ENCODE assay signal across 12 cellular contexts in the genomic region with DNA sequence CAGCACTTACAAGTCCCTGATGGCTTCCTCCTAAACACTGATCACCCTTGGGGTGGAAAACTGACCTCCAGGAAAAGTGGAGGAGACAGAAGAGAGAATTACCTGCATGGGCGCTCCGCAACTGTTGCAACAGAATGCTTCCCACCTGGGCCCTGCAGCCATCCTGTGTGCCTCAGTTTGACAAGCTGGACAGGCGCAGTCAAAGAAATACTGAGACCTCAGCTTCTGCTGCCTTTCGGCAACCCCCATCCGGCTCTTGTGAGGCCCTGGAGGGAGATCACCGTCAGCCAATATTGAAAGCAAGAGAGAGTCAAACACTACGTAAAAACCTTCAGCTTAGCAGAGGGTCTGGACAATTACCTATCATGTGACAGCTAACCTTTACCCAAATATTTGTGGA. TPM values are rescaled to one million over a fixed set of nuclear protein-coding genes. Genes with fewer than 3 reads are reported as not detected.
A peak's percentile ranks its signal among the peaks of the same experiment; 100 is the strongest.
DNase-seq lines count a peak whose midpoint lies in the region; ATAC-seq and TF ChIP-seq lines count a peak whose summit lies in the region.
"Had no signal": no experiment of that assay in that cellular context is flagged by ENCODE, and none has a peak within 500 bp of the region (broad histone marks: within the 10 kb centered on the region; RNA-seq: fewer than 3 reads in every experiment).

No MANE protein-coding gene starts in this region.

- H2AFZ ChIP-seq in IMR-90 (replicated peaks; ENCODE audit: low read length, poor library complexity) = no peak overlapping the region

- no peaks in the 10 kb centered on the region for H3K9me3 ChIP-seq in IMR-90 (ENCODE audit: control insufficient read depth, insufficient read depth, low read length)

- H3K9me1 ChIP-seq in IMR-90 (ENCODE audit: insufficient read depth, low read length) = peaks cover 4% of the 10 kb centered on the region

- peak overlapping the region; percentile 64 for H3K14ac ChIP-seq in IMR-90 (replicated peaks; ENCODE audit: low read depth, low read length)

- H2BK20ac ChIP-seq in IMR-90 (ENCODE audit: low read depth, low read length) = peak overlapping the region; percentile 87

- CTCF ChIA-PET in IMR-90 (lab: Yijun Ruan, JAX) = interaction anchor here (0.6 kb wide), 1 partner anchor 16 kb away, joined by 5 read pairs; no protein-coding TSS in a partner anchor

- H3K27me3 Mint-ChIP-seq in chondrocyte (ENCODE audit: low read depth) = no peaks in the 10 kb centered on the region

- peak overlapping the region; percentile 59; the same call in 1 of the 2 replicates for H3K27ac ChIP-seq in IMR-90 (ENCODE audit: insufficient read depth, low read length)
- H3K27ac ChIP-seq: SK-N-MC had no signal

- intact Hi-C loops in IMR-90 (cut with micrococcal nuclease) = loop anchor here (5.0 to 10.0 kb wide), 2 partner anchors 119 to 212 kb away; no protein-coding TSS in a partner anchor

- peaks cover 52% of the 10 kb centered on the region for H3K4me1 Mint-ChIP-seq in chondrocyte (ENCODE audit: low read depth)
- no peaks in the 10 kb centered on the region for H3K4me1 Mint-ChIP-seq in stimulated activated effector memory CD8-positive, alpha-beta T cell treated with anti-CD3 and anti-CD28 coated beads, Interleukin-12 subunit alpha, Interleukin-12 subunit beta, amount 100 ng/mL, for 72 hours

- H3K4me3 Mint-ChIP-seq in chondrocyte (ENCODE audit: unreplicated experiment) = no peak overlapping the region
- H3K4me3 Mint-ChIP-seq in stimulated activated effector memory CD8-positive, alpha-beta T cell treated with anti-CD3 and anti-CD28 coated beads, Interleukin-12 subunit alpha, Interleukin-12 subunit beta, amount 100 ng/mL, for 72 hours = no peak overlapping the region
- H3K4me3 Mint-ChIP-seq: activated naive CD4-positive, alpha-beta T cell treated with anti-CD3 and anti-CD28 coated beads for 36 hours had no signal

- no peak for TF ChIP-seq POLR2A in IMR-90 (IDR thresholded peaks at IDR 0.05; ENCODE audit: low read depth, low read length)

- H2BK120ac ChIP-seq in IMR-90 (ENCODE audit: low read depth, low read length) = peak overlapping the region; percentile 85; the same call in 1 of the 2 replicates

- H3K4me2 ChIP-seq in IMR-90 (ENCODE audit: low read depth, low read length) = no peak overlapping the region; the same call in 1 of the 2 replicates

- no peak for ATAC-seq in IMR-90 (ENCODE audit: low read depth)
- ATAC-seq in stimulated activated effector memory CD8-positive, alpha-beta T cell treated with anti-CD3 and anti-CD28 coated beads, Interleukin-12 subunit alpha, Interleukin-12 subunit beta, amount 100 ng/mL, for 72 hours = no peak

- POLR2A ChIA-PET in IMR-90 (lab: Charles Lee; ENCODE audit: unreplicated experiment) = interaction anchor here (1.6 kb wide), 1 partner anchor 70 kb away, joined by 10 read pairs; no protein-coding TSS in a partner anchor

- peak overlapping the region; percentile 98; the same call in 1 of the 2 replicates for H3K4ac ChIP-seq in IMR-90 (ENCODE audit: low read depth, low read length)

- peak overlapping the region; percentile 89 for H3K27ac Mint-ChIP-seq in chondrocyte (ENCODE audit: unreplicated experiment)
- H3K27ac Mint-ChIP-seq in stimulated activated effector memory CD8-positive, alpha-beta T cell treated with anti-CD3 and anti-CD28 coated beads, Interleukin-12 subunit alpha, Interleukin-12 subunit beta, amount 100 ng/mL, for 72 hours = peak overlapping the region; percentile 61
- H3K27ac Mint-ChIP-seq: activated naive CD4-positive, alpha-beta T cell treated with anti-CD3 and anti-CD28 coated beads for 36 hours had no signal

- H2BK5ac ChIP-seq in IMR-90 (ENCODE audit: low read depth, low read length, poor library complexity, severe bottlenecking) = peak overlapping the region; percentile 92

- H2AK9ac ChIP-seq in IMR-90 (replicated peaks; ENCODE audit: low read depth, low read length, poor library complexity) = no peak overlapping the region

- 100% methylated on average over 3 of the region's 7 CpGs; no CpG with 5 or more reads in 1 of the 2 experiments for WGBS in IMR-90 (ENCODE audit: extremely low coverage in 2 of 2, insufficient read length in 1 of 2), 2 experiments

- no peak for TF ChIP-seq RAD21 in IMR-90 (IDR thresholded peaks at IDR 0.05; ENCODE audit: low read length)

- H2BK15ac ChIP-seq in IMR-90 (ENCODE audit: low read depth, low read length) = 0 out of 3 replicates have a peak overlapping the region, but pooled peaks have one; percentile 10

- H3K36me3 Mint-ChIP-seq in chondrocyte (ENCODE audit: low read depth) = peaks cover 15% of the 10 kb centered on the region
- peaks cover 53% of the 10 kb centered on the region for H3K36me3 Mint-ChIP-seq in stimulated activated effector memory CD8-positive, alpha-beta T cell treated with anti-CD3 and anti-CD28 coated beads, Interleukin-12 subunit alpha, Interleukin-12 subunit beta, amount 100 ng/mL, for 72 hours

- peaks cover 18% of the 10 kb centered on the region for H3K4me1 ChIP-seq in IMR-90 (ENCODE audit: control insufficient read depth, insufficient read depth, low read length)

- peaks cover 8% of the 10 kb centered on the region for H3K36me3 ChIP-seq in IMR-90 (ENCODE audit: control insufficient read depth, insufficient read depth, low read length)

- 0 out of 2 replicates have a peak overlapping the region, but pooled peaks have one; percentile 24 for H4K5ac ChIP-seq in IMR-90 (ENCODE audit: low read depth, low read length)

- no peaks in the 10 kb centered on the region for H3K9me3 Mint-ChIP-seq in chondrocyte (ENCODE audit: low read depth)
- H3K9me3 Mint-ChIP-seq in stimulated activated effector memory CD8-positive, alpha-beta T cell treated with anti-CD3 and anti-CD28 coated beads, Interleukin-12 subunit alpha, Interleukin-12 subunit beta, amount 100 ng/mL, for 72 hours = no peaks in the 10 kb centered on the region
- H3K9me3 Mint-ChIP-seq: activated naive CD4-positive, alpha-beta T cell treated with anti-CD3 and anti-CD28 coated beads for 36 hours had no signal

- H3K18ac ChIP-seq in IMR-90 (ENCODE audit: low read depth, low read length) = peak overlapping the region; percentile 60; the same call in 1 of the 2 replicates

- H2AK5ac ChIP-seq in IMR-90 (ENCODE audit: low read depth, low read length) = peak overlapping the region; percentile 79; the same call in 1 of the 2 replicates

- dilution Hi-C loops in IMR-90 (cut with HindIII; ENCODE audit: low sequenced_read_pairs, unreplicated experiment) = no loop called here

- H3K27me3 ChIP-seq in IMR-90 (ENCODE audit: control insufficient read depth, insufficient read depth, low read length) = no peaks in the 10 kb centered on the region

- in situ Hi-C loops in IMR-90 (cut with MboI; ENCODE audit: low sequenced_read_pairs) = loop anchor here (5.0 to 10.0 kb wide), 2 partner anchors 64 to 132 kb away; a partner anchor contains a TSS

- H3K79me1 ChIP-seq in IMR-90 (ENCODE audit: low read depth in 1 of 2, low read length in 2 of 2) = peaks cover 5 to 33% of the 10 kb centered on the region in 2 experiments; a peak in 2 of 4 replicates

- H3K56ac ChIP-seq in IMR-90 (ENCODE audit: extremely low read depth, insufficient read depth, low read length) = no peak overlapping the region

- H3K23ac ChIP-seq in IMR-90 (ENCODE audit: low read depth, low read length) = no peak overlapping the region

- TF ChIP-seq CTCF in IMR-90 (conservative IDR thresholded peaks at IDR 0.05; ENCODE audit: low read depth, low read length) = no peak
- no peak for TF ChIP-seq CTCF in chondrocyte (IDR thresholded peaks at IDR 0.05)

- H4K91ac ChIP-seq in IMR-90 (ENCODE audit: insufficient read depth, low read depth, low read length) = no peak overlapping the region

- H4K8ac ChIP-seq in IMR-90 (ENCODE audit: low read depth in 2 of 2, low read length in 2 of 2) = peak overlapping the region in 1 of 2 experiments; percentile 96; a peak in 3 of 4 replicates

- no peak overlapping the region for H3K4me3 ChIP-seq in IMR-90 (ENCODE audit: insufficient read depth, low read depth, low read length)
- H3K4me3 ChIP-seq: SK-N-MC had no signal

- H3K9ac ChIP-seq in IMR-90 (ENCODE audit: low read depth, low read length) = no peak overlapping the region

- H4K20me1 ChIP-seq in IMR-90 (ENCODE audit: insufficient read depth, low read length) = peaks cover 4% of the 10 kb centered on the region; the same call in 1 of the 2 replicates

- BruUV-seq in IMR-90 (replicated peaks; lab: Mats Ljungman, UMichigan) = no TSS peak

- DNase-seq in IMR-90 (peak; percentile 16), chondrocyte (ENCODE audit: low spot score) (peak; percentile 33), medulla oblongata (ENCODE audit: extremely low spot score) (peak; percentile 24), GM19238 (ENCODE audit: insufficient read length, low spot score) (no peak), LoVo (ENCODE audit: low spot score) (no peak), MV-4-11 (lab: John Stamatoyannopoulos, UW) (no peak)
- DNase-seq in stimulated activated effector memory CD8-positive, alpha-beta T cell treated with anti-CD3 and anti-CD28 coated beads, Interleukin-12 subunit alpha, Interleukin-12 subunit beta, amount 100 ng/mL, for 72 hours (ENCODE audit: low spot score in 2 of 2) = no peak
- DNase-seq in stimulated activated naive CD4-positive, alpha-beta T cell treated with Interleukin-2 at 50 U/mL for 16 hours (lab: John Stamatoyannopoulos, UW) = no peak
- DNase-seq: activated naive CD4-positive, alpha-beta T cell treated with anti-CD3 and anti-CD28 coated beads for 36 hours; DMS79 treated with DMSO at 0.1 percent for 48 hours; NK-92 treated with Interleukin-12 subunit alpha and Interleukin-12 subunit beta, amount 100 ng/mL, for 24 hours had no signal

RNA-seq across cellular contexts. Expression of a gene that starts 24.8 kb away (rescaled TPM):
- total RNA-seq in IMR-90 (2012; rRNA removed) (11.7 and 15.6 TPM in 2 replicates), chondrocyte (14.6 to 69.2 TPM (median 15.2 TPM) in 3 replicates)
- 90.2 and 94.3 TPM in 2 replicates for polyA plus RNA-seq in IMR-90 (2012; rRNA removed)
- polyA plus RNA-seq in IMR-90 (2012; cell fraction: cytosol; rRNA removed) = 104 and 232 TPM in 2 replicates
- polyA plus RNA-seq in IMR-90 (2012; cell fraction: nucleus; rRNA removed; ENCODE audit: low replicate concordance) = 61.8 and 102 TPM in 2 replicates
- total RNA-seq: activated naive CD4-positive, alpha-beta T cell treated with anti-CD3 and anti-CD28 coated beads for 36 hours had no signal

RNA-seq across cellular contexts. Expression of a gene that starts 43.0 kb away (rescaled TPM):
- total RNA-seq in IMR-90 (2012; rRNA removed) = 6.7 and 7.2 TPM in 2 replicates
- 4.3 and 5.3 TPM in 2 replicates for polyA plus RNA-seq in IMR-90 (2012; rRNA removed)
- 1.9 and 2.0 TPM in 2 replicates for polyA plus RNA-seq in IMR-90 (2012; cell fraction: cytosol; rRNA removed)
- polyA plus RNA-seq in IMR-90 (2012; cell fraction: nucleus; rRNA removed; ENCODE audit: low replicate concordance) = 6.4 and 12.5 TPM in 2 replicates
- total RNA-seq in chondrocyte = 8.4 to 12.4 TPM (median 10.7 TPM) in 3 replicates

RNA-seq across cellular contexts. Expression of a gene that starts 43.1 kb away (rescaled TPM):
- total RNA-seq in IMR-90 (2012; rRNA removed) (32.8 and 38.4 TPM in 2 replicates), chondrocyte (56.6 to 92.6 TPM (median 57.6 TPM) in 3 replicates)
- 44.3 and 48.2 TPM in 2 replicates for polyA plus RNA-seq in IMR-90 (2012; rRNA removed)
- polyA plus RNA-seq in IMR-90 (2012; cell fraction: cytosol; rRNA removed) = 20.4 and 27.8 TPM in 2 replicates
- polyA plus RNA-seq in IMR-90 (2012; cell fraction: nucleus; rRNA removed; ENCODE audit: low replicate concordance) = 15.2 and 33.0 TPM in 2 replicates

RNA-seq across cellular contexts. Expression of a gene that starts 44.0 kb away (rescaled TPM):
- not detected in 2 replicates for total RNA-seq in IMR-90 (2012; rRNA removed)
- polyA plus RNA-seq in IMR-90 (2012; rRNA removed) = not detected in 2 replicates
- polyA plus RNA-seq in IMR-90 (2012; cell fraction: cytosol; rRNA removed) = 0.02 TPM in 1 of 2 replicates, not detected in the other
- 0.08 and 0.17 TPM in 2 replicates for polyA plus RNA-seq in IMR-90 (2012; cell fraction: nucleus; rRNA removed; ENCODE audit: low replicate concordance)
- 0.15 to 0.24 TPM (median 0.15 TPM) in 3 replicates for total RNA-seq in chondrocyte
- total RNA-seq: activated naive CD4-positive, alpha-beta T cell treated with anti-CD3 and anti-CD28 coated beads for 36 hours had no signal

Comparison
In these comparisons a context has a peak if more than half of its experiments do, and no peak if none do; other contexts are left out.
1. DNase-seq: peak in IMR-90 (single experiment), chondrocyte (single experiment) and medulla oblongata (single experiment); none in stimulated activated effector memory CD8-positive, alpha-beta T cell treated with anti-CD3 and anti-CD28 coated beads, Interleukin-12 subunit alpha, Interleukin-12 subunit beta, amount 100 ng/mL, for 72 hours (0 of 2), GM19238 (single experiment), LoVo (single experiment), stimulated activated naive CD4-positive, alpha-beta T cell treated with Interleukin-2 at 50 U/mL for 16 hours (single experiment) and MV-4-11 (single experiment).